In genomic region chr22:24363243-24363642, GRCh38 we compare ENCODE assay signal across 27 cellular contexts.
"Had no signal": no experiment of that assay in that cellular context is flagged by ENCODE, and none has a peak within 500 bp of the region (broad histone marks: within the 10 kb centered on the region; RNA-seq: fewer than 3 reads in every experiment).

No MANE protein-coding gene starts in this region.

- H3K4me3 ChIP-seq: neural progenitor cell, ovary, psoas muscle, right lobe of liver, sigmoid colon, stomach, thoracic aorta, thyroid gland, tibial nerve, upper lobe of right lung, uterus had no signal

- H3K9ac ChIP-seq: neural progenitor cell, parathyroid adenoma had no signal

- H3K27ac ChIP-seq: neural progenitor cell, ovary, parathyroid adenoma, psoas muscle, sigmoid colon, stomach, thoracic aorta, upper lobe of right lung, uterus had no signal

- H2AFZ ChIP-seq: neural progenitor cell, parathyroid adenoma had no signal

- H3K4me2 ChIP-seq: neural progenitor cell had no signal

- DNase-seq: naive B cell; naive thymus-derived CD8-positive, alpha-beta T cell; occipital lobe; ovary; posterior cingulate gyrus; psoas muscle; sigmoid colon; small intestine; stimulated activated CD4-positive, alpha-beta T cell treated with anti-CD3 and anti-CD28 coated beads, Interleukin-15, amount 100 ng/mL, for 24 hours; stimulated activated CD4-positive, alpha-beta T cell treated with anti-CD3 and anti-CD28 coated beads, Interleukin-2, amount 100 ng/mL, for 24 hours; stimulated activated CD4-positive, alpha-beta T cell treated with anti-CD3 and anti-CD28 coated beads, Interleukin-2, amount 100 ng/mL, for 48 hours; stimulated activated CD4-positive, alpha-beta T cell treated with anti-CD3 and anti-CD28 coated beads, Interleukin-4, amount 100 ng/mL, for 24 hours; stimulated activated naive B cell treated with anti-CD40 and anti-IgM and Interleukin-4, amounts not matched to agents 10 μg/mL and 1 μg/mL and 100 μg/mL, for 72 hours; stimulated activated naive CD4-positive, alpha-beta T cell treated with Interleukin-2 at 50 U/mL for 16 hours; stomach; thyroid gland; upper lobe of right lung; uterus had no signal

- H3K9me3 Mint-ChIP-seq: naive B cell; naive thymus-derived CD8-positive, alpha-beta T cell; natural killer cell treated with Interleukin-12 subunit alpha and Interleukin-12 subunit beta and Interleukin-15 and Interleukin-18, amount 100 ng/mL, for 72 hours; neural progenitor cell; stimulated activated effector memory CD8-positive, alpha-beta T cell treated with anti-CD3 and anti-CD28 coated beads, Interleukin-12 subunit alpha, Interleukin-12 subunit beta, amount 100 ng/mL, for 72 hours; stimulated activated naive B cell treated with anti-CD40 and anti-IgM and Interleukin-4, amounts not matched to agents 10 μg/mL and 1 μg/mL and 100 μg/mL, for 72 hours; type B pancreatic cell had no signal

- H3K4me3 Mint-ChIP-seq: naive B cell; naive thymus-derived CD8-positive, alpha-beta T cell; natural killer cell treated with Interleukin-12 subunit alpha and Interleukin-12 subunit beta and Interleukin-15 and Interleukin-18, amount 100 ng/mL, for 72 hours; neural progenitor cell; stimulated activated effector memory CD8-positive, alpha-beta T cell treated with anti-CD3 and anti-CD28 coated beads, Interleukin-12 subunit alpha, Interleukin-12 subunit beta, amount 100 ng/mL, for 72 hours; stimulated activated naive B cell treated with anti-CD40 and anti-IgM and Interleukin-4, amounts not matched to agents 10 μg/mL and 1 μg/mL and 100 μg/mL, for 72 hours; type B pancreatic cell had no signal

- H3K27ac Mint-ChIP-seq: natural killer cell treated with Interleukin-12 subunit alpha and Interleukin-12 subunit beta and Interleukin-15 and Interleukin-18, amount 100 ng/mL, for 72 hours; neural progenitor cell; stimulated activated naive B cell treated with anti-CD40 and anti-IgM and Interleukin-4, amounts not matched to agents 10 μg/mL and 1 μg/mL and 100 μg/mL, for 72 hours; type B pancreatic cell had no signal

- H3K27me3 Mint-ChIP-seq: naive B cell; naive thymus-derived CD8-positive, alpha-beta T cell; natural killer cell treated with Interleukin-12 subunit alpha and Interleukin-12 subunit beta and Interleukin-15 and Interleukin-18, amount 100 ng/mL, for 72 hours; progenitor cell of endocrine pancreas; stimulated activated naive B cell treated with anti-CD40 and anti-IgM and Interleukin-4, amounts not matched to agents 10 μg/mL and 1 μg/mL and 100 μg/mL, for 72 hours; type B pancreatic cell had no signal

- H3K79me2 ChIP-seq: parathyroid adenoma had no signal

- ATAC-seq: naive thymus-derived CD8-positive, alpha-beta T cell; natural killer cell treated with Interleukin-12 subunit alpha and Interleukin-12 subunit beta and Interleukin-15 and Interleukin-18, amount 100 ng/mL, for 72 hours; psoas muscle; stimulated activated effector memory CD8-positive, alpha-beta T cell treated with anti-CD3 and anti-CD28 coated beads, Interleukin-12 subunit alpha, Interleukin-12 subunit beta, amount 100 ng/mL, for 72 hours; stimulated activated naive B cell treated with anti-CD40 and anti-IgM and Interleukin-4, amounts not matched to agents 10 μg/mL and 1 μg/mL and 100 μg/mL, for 72 hours had no signal

- H3K27me3 ChIP-seq: neural progenitor cell, ovary, right lobe of liver, sigmoid colon, stomach, thyroid gland, tibial nerve, upper lobe of right lung, uterus had no signal

- H3K4me1 ChIP-seq: neural progenitor cell, parathyroid adenoma, psoas muscle, uterus had no signal

- H3K9me3 ChIP-seq: ovary, psoas muscle, right lobe of liver, sigmoid colon, stomach, thoracic aorta, thyroid gland, tibial nerve, upper lobe of right lung, uterus had no signal

- H3K36me3 ChIP-seq: neural progenitor cell, ovary, uterus had no signal

- H3K4me1 Mint-ChIP-seq: stimulated activated naive B cell treated with anti-CD40 and anti-IgM and Interleukin-4, amounts not matched to agents 10 μg/mL and 1 μg/mL and 100 μg/mL, for 72 hours had no signal
